ENCODE assay signal across 9 cellular contexts in genomic region chr5:18394154-18394804, GRCh38.
A peak's percentile ranks its signal among the peaks of the same experiment; 100 is the strongest.
DNase-seq lines count a peak whose midpoint lies in the region; ATAC-seq and TF ChIP-seq lines count a peak whose summit lies in the region.
"Had no signal": no experiment of that assay in that cellular context is flagged by ENCODE, and none has a peak within 500 bp of the region (broad histone marks: within the 10 kb centered on the region; RNA-seq: fewer than 3 reads in every experiment).

No MANE protein-coding gene starts in this region.

- H3K27ac ChIP-seq in parathyroid adenoma = no peak overlapping the region
- H3K27ac ChIP-seq: SJSA1 had no signal

- no peaks in the 10 kb centered on the region for H3K36me3 ChIP-seq in parathyroid adenoma (ENCODE audit: control insufficient read depth, insufficient read depth, low read length)
- H3K36me3 ChIP-seq: SJSA1 had no signal

- no peaks in the 10 kb centered on the region for H3K79me2 ChIP-seq in parathyroid adenoma

- H3K9me3 ChIP-seq in parathyroid adenoma (ENCODE audit: control insufficient read depth, low read length) = no peaks in the 10 kb centered on the region
- H3K9me3 ChIP-seq: SJSA1 had no signal

- DNase-seq in C1 segment of cervical spinal cord (lab: John Stamatoyannopoulos, UW) (peak in 12 of 14 donors; percentile 4 to 68 (median 38)), NCI-H748 (lab: John Stamatoyannopoulos, UW; ENCODE audit: unreplicated experiment) (peak; percentile 83), activated T-cell treated with anti-CD3 and anti-CD28 coated beads for 24 hours (ENCODE audit: low read depth) (peak; percentile 14), foreskin melanocyte (peak; percentile 77), 8988T (no peak)

- H3K4me1 ChIP-seq in parathyroid adenoma = no peaks in the 10 kb centered on the region
- H3K4me1 ChIP-seq: SJSA1 had no signal

- peak; percentile 50 for TF ChIP-seq CTCF in parathyroid adenoma (IDR thresholded peaks at IDR 0.05)

- no peak overlapping the region for H3K4me2 ChIP-seq in parathyroid adenoma (ENCODE audit: low read length)

- ATAC-seq in GM19035 (IDR thresholded peaks at IDR 0.05; ENCODE audit: unreplicated experiment) = peak; percentile 75
- ATAC-seq in HG03439 (IDR thresholded peaks at IDR 0.05; ENCODE audit: unreplicated experiment) = peak; percentile 83

- no peak overlapping the region for H3K9ac ChIP-seq in parathyroid adenoma

- no peak overlapping the region for H2AFZ ChIP-seq in parathyroid adenoma

- H3K27me3 ChIP-seq in parathyroid adenoma (ENCODE audit: control insufficient read depth, insufficient read depth, low read length) = no peaks in the 10 kb centered on the region
- H3K27me3 ChIP-seq: SJSA1 had no signal

- H3K4me3 ChIP-seq in parathyroid adenoma (ENCODE audit: low read depth, low read length) = no peak overlapping the region
- H3K4me3 ChIP-seq: SJSA1 had no signal
